ENCODE assay signal across 9 cellular contexts in genomic region chr20:17431621-17432364, GRCh38.
A peak's percentile ranks its signal among the peaks of the same experiment; 100 is the strongest.
DNase-seq lines count a peak whose midpoint lies in the region; ATAC-seq and TF ChIP-seq lines count a peak whose summit lies in the region.
"Had no signal": no experiment of that assay in that cellular context is flagged by ENCODE, and none has a peak within 500 bp of the region (broad histone marks: within the 10 kb centered on the region; RNA-seq: fewer than 3 reads in every experiment).

No MANE protein-coding gene starts in this region.

- peaks cover 0 to 2% (median under 1%) of the 10 kb centered on the region in 4 donors for H3K4me1 Mint-ChIP-seq in CD4-positive, alpha-beta memory T cell
- peaks cover 0 to 2% (median 0%) of the 10 kb centered on the region in 4 donors for H3K4me1 Mint-ChIP-seq in naive thymus-derived CD8-positive, alpha-beta T cell

- no peak for ATAC-seq in naive thymus-derived CD8-positive, alpha-beta T cell
- ATAC-seq in thoracic aorta (ENCODE audit: insufficient number of reproducible peaks, low FRiP score, low read depth): peak; percentile 23
- no peak for ATAC-seq in HG02763 (IDR thresholded peaks at IDR 0.05; ENCODE audit: unreplicated experiment)

- H3K4me3 Mint-ChIP-seq in CD4-positive, alpha-beta memory T cell: no peak overlapping the region
- no peak overlapping the region for H3K4me3 Mint-ChIP-seq in naive thymus-derived CD8-positive, alpha-beta T cell
- H3K4me3 Mint-ChIP-seq: stimulated activated naive CD8-positive, alpha-beta T cell treated with anti-CD3 and anti-CD28 coated beads, Interleukin-15, Interleukin-2, amounts not matched to agents 100 ng/mL and 50 ng/mL, for 24 hours had no signal

- DNase-seq in CD4-positive, alpha-beta memory T cell: peak in 4 of 5 donors; percentile 13 to 32 (median 20)
- DNase-seq in HFF-Myc (ENCODE audit: extremely low read depth, low read depth) (peak; percentile 27), NCI-H345 (lab: John Stamatoyannopoulos, UW) (peak; percentile 75), erythroblast (lab: John Stamatoyannopoulos, UW) (peak; percentile 50 to 73), thoracic aorta (ENCODE audit: low spot score) (no peak)
- peak; percentile 3 to 29 for DNase-seq in activated CD8-positive, alpha-beta memory T cell treated with anti-CD3 and anti-CD28 coated beads for 1 hour (ENCODE audit: extremely low read depth in 1 of 2, low read depth in 1 of 2)
- peak; percentile 5 to 69 (median 30) for DNase-seq in naive thymus-derived CD8-positive, alpha-beta T cell

- no peaks in the 10 kb centered on the region for H3K36me3 Mint-ChIP-seq in CD4-positive, alpha-beta memory T cell
- H3K36me3 Mint-ChIP-seq in naive thymus-derived CD8-positive, alpha-beta T cell: no peaks in the 10 kb centered on the region

- CTCF ChIA-PET in CD4-positive, alpha-beta memory T cell (lab: Charles Lee; ENCODE audit: partially characterized antibody): interaction anchor here (1.0 to 4.8 kb wide), 7 partner anchors 11 to 633 kb away, joined by 3 to 34 read pairs (median 6); no protein-coding TSS in a partner anchor

- POLR2A ChIA-PET in CD4-positive, alpha-beta memory T cell (lab: Charles Lee; ENCODE audit: partially characterized antibody): no interaction called here
- POLR2A ChIA-PET in naive thymus-derived CD8-positive, alpha-beta T cell (lab: Charles Lee): no interaction called here

- no peaks in the 10 kb centered on the region for H3K9me3 ChIP-seq in CD4-positive, alpha-beta memory T cell (ENCODE audit: control insufficient read depth in 1 of 2, low read length in 2 of 2)
- no peaks in the 10 kb centered on the region for H3K9me3 ChIP-seq in thoracic aorta

- H3K36me3 ChIP-seq in CD4-positive, alpha-beta memory T cell (ENCODE audit: insufficient read depth, low read length): no peaks in the 10 kb centered on the region
- no peaks in the 10 kb centered on the region for H3K36me3 ChIP-seq in thoracic aorta

- H3K27ac ChIP-seq in CD4-positive, alpha-beta memory T cell (ENCODE audit: low read depth, low read length): no peak overlapping the region
- no peak overlapping the region for H3K27ac ChIP-seq in thoracic aorta

- no peak for TF ChIP-seq POLR2A in erythroblast (IDR thresholded peaks at IDR 0.05; ENCODE audit: low read length)

- no peaks in the 10 kb centered on the region for H3K4me1 ChIP-seq in CD4-positive, alpha-beta memory T cell (ENCODE audit: insufficient read depth, low read length)
- peaks cover 0 to 9% of the 10 kb centered on the region in 2 donors for H3K4me1 ChIP-seq in thoracic aorta (ENCODE audit: control insufficient read depth in 1 of 2, low read depth in 2 of 2)

- peaks cover 10 to 20% of the 10 kb centered on the region in 2 donors for H3K27me3 Mint-ChIP-seq in CD4-positive, alpha-beta memory T cell
- H3K27me3 Mint-ChIP-seq in naive thymus-derived CD8-positive, alpha-beta T cell: peaks cover 12 to 57% (median 28%) of the 10 kb centered on the region in 5 donors

- H3K27me3 ChIP-seq in CD4-positive, alpha-beta memory T cell (ENCODE audit: insufficient read depth, low read length): no peaks in the 10 kb centered on the region
- no peaks in the 10 kb centered on the region for H3K27me3 ChIP-seq in thoracic aorta (replicated peaks; ENCODE audit: insufficient read depth)

- intact Hi-C loops in CD4-positive, alpha-beta memory T cell (cut with micrococcal nuclease): no loop called here

- H3K4me3 ChIP-seq in CD4-positive, alpha-beta memory T cell (ENCODE audit: low read length in 2 of 2): no peak overlapping the region
- H3K4me3 ChIP-seq in HFF-Myc (replicated peaks; ENCODE audit: low read depth, low read length) (no peak overlapping the region), thoracic aorta (no peak overlapping the region)

- H3K27ac Mint-ChIP-seq in CD4-positive, alpha-beta memory T cell: peak overlapping the region in 1 of 7 donors; percentile 38
- H3K27ac Mint-ChIP-seq in naive thymus-derived CD8-positive, alpha-beta T cell: peak overlapping the region in 1 of 10 donors; percentile 23
- H3K27ac Mint-ChIP-seq: stimulated activated naive CD8-positive, alpha-beta T cell treated with anti-CD3 and anti-CD28 coated beads, Interleukin-15, Interleukin-2, amounts not matched to agents 100 ng/mL and 50 ng/mL, for 24 hours had no signal

- no peaks in the 10 kb centered on the region for H3K9me3 Mint-ChIP-seq in CD4-positive, alpha-beta memory T cell
- no peaks in the 10 kb centered on the region for H3K9me3 Mint-ChIP-seq in naive thymus-derived CD8-positive, alpha-beta T cell
- H3K9me3 Mint-ChIP-seq: stimulated activated naive CD8-positive, alpha-beta T cell treated with anti-CD3 and anti-CD28 coated beads, Interleukin-15, Interleukin-2, amounts not matched to agents 100 ng/mL and 50 ng/mL, for 24 hours had no signal

- TF ChIP-seq CTCF in HFF-Myc (IDR thresholded peaks at IDR 0.05; ENCODE audit: low read depth, low read length, missing control alignments) (peak; percentile 93), thoracic aorta (IDR thresholded peaks at IDR 0.05) (peak; percentile 81)
